ENCODE assay signal across 20 cellular contexts in the genomic region with DNA sequence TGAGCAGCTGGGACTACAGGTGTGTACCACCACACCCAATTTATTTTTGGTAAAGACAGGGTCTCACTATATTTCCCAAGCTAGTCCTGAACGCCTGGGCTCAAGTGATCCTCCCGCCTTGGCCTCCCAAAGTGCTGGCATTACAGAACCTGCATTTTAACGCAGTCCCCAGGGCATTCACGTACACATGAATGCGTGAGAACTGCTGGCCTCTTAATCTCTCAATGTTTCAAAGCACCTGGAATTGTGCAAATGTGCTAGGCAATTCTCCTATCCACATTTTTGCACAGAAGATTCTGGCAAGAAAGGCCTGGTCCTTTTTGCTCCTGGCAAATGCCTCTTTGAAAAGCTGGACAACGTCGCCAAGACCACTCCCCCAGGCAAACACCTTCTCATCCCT. TPM values are rescaled to one million over a fixed set of nuclear protein-coding genes. Genes with fewer than 3 reads are reported as not detected.
DNase-seq lines count a peak whose midpoint lies in the region; ATAC-seq, FAIRE-seq and TF ChIP-seq lines count a peak whose summit lies in the region.
"Had no signal": no experiment of that assay in that cellular context is flagged by ENCODE, and none has a peak within 500 bp of the region (broad histone marks: within the 10 kb centered on the region; RNA-seq: fewer than 3 reads in every experiment).

No MANE protein-coding gene starts in this region.

- WGBS in H1 (ENCODE audit: extremely low coverage in 1 of 2, insufficient coverage in 1 of 2, insufficient read length in 1 of 2, insufficient replicate concordance in 2 of 2, low coverage in 1 of 2, low lambda C conversion rate in 2 of 2, missing lambda C conversion rate in 1 of 2), 2 experiments, result 94% methylated on average over 7 of the region's 7 CpGs; no CpG with 5 or more reads in 1 of the 2 experiments

- 0 out of 2 replicates have a peak overlapping the region, but pooled peaks have one; percentile 71 for H2BK5ac ChIP-seq in H1 (ENCODE audit: low read depth, low read length)

- H4K91ac ChIP-seq in H1 (replicated peaks; ENCODE audit: insufficient read length, low read length), result no peak overlapping the region

- peaks cover 0 to 15% (median 9%) of the 10 kb centered on the region in 4 experiments; a peak in 6 of 7 replicates for H3K4me1 ChIP-seq in H1 (replicated peaks in 1 of 4; ENCODE audit: control insufficient read depth in 3 of 4, insufficient read depth in 4 of 4, low read length in 3 of 4)

- FAIRE-seq in H1 (lab: Jason Lieb, UNC), result no peak
- FAIRE-seq: H54, kidney had no signal

- no peaks in the 10 kb centered on the region for H3K9me3 Mint-ChIP-seq in T-helper 2 cell treated with Interferon-gamma antibody and Interleukin-4, amounts not matched to agents 5 μg/mL and 100 μg/mL, for 36 hours
- H3K9me3 Mint-ChIP-seq in CD14-positive monocyte (no peaks in the 10 kb centered on the region), T-cell (no peaks in the 10 kb centered on the region)
- H3K9me3 Mint-ChIP-seq: naive B cell had no signal

- no peaks in the 10 kb centered on the region for H3K36me3 ChIP-seq in H1 (ENCODE audit: control insufficient read depth in 2 of 4, insufficient read depth in 4 of 4, low read length in 3 of 4)

- H3K27ac Mint-ChIP-seq in T-helper 2 cell treated with Interferon-gamma antibody and Interleukin-4, amounts not matched to agents 5 μg/mL and 100 μg/mL, for 36 hours, result peak overlapping the region; percentile 95
- peak overlapping the region; percentile 91 to 97 (median 94) for H3K27ac Mint-ChIP-seq in CD14-positive monocyte
- peak overlapping the region; percentile 88 to 93 for H3K27ac Mint-ChIP-seq in T-cell

- no peak overlapping the region for H3K27ac ChIP-seq in H1 (ENCODE audit: low read depth, low read length)

- peak overlapping the region; percentile 65; the same call in 1 of the 2 replicates for H2BK15ac ChIP-seq in H1 (ENCODE audit: low read length)

- 0 out of 2 replicates have a peak overlapping the region, but pooled peaks have one; percentile 68 for H2BK12ac ChIP-seq in H1 (ENCODE audit: low read depth, low read length)

- H2AK5ac ChIP-seq in H1 (ENCODE audit: low read depth, low read length), result peak overlapping the region; percentile 41; the same call in 1 of the 2 replicates

- no peak overlapping the region for H4K5ac ChIP-seq in H1 (ENCODE audit: insufficient read length, low read depth, low read length)

- H3K14ac ChIP-seq in H1 (ENCODE audit: insufficient read length), result no peak overlapping the region

- no peak for DNase-seq in T-helper 2 cell treated with Interferon-gamma antibody and Interleukin-4, amounts not matched to agents 5 μg/mL and 100 μg/mL, for 36 hours (ENCODE audit: low spot score)
- DNase-seq in T-helper 2 cell (no peak), CD14-positive monocyte (ENCODE audit: low spot score) (no peak), T-cell (no peak), H1 (ENCODE audit: low read depth in 1 of 2, low spot score in 2 of 2) (no peak), foreskin melanocyte (no peak), GM03348 (ENCODE audit: low spot score) (no peak), NCI-H2107 treated with DMSO at 0.1 percent for 48 hours (lab: John Stamatoyannopoulos, UW; ENCODE audit: unreplicated experiment) (no peak)
- DNase-seq: activated CD4-positive, CD25-positive, alpha-beta regulatory T cell treated with anti-CD3 and anti-CD28 coated beads, Interleukin-2, amount 50 U/mL, for 72 hours; dermis blood vessel endothelial cell; DMS 273 treated with DMSO at 0.1 percent for 48 hours; kidney; naive B cell; NCI-H146; NCI-H226; NCI-H82; stimulated activated CD4-positive, alpha-beta T cell treated with anti-CD3 and anti-CD28 coated beads, Interleukin-4, amount 100 ng/mL, for 1 hour had no signal

- no peaks in the 10 kb centered on the region for H4K20me1 ChIP-seq in H1 (replicated peaks in 1 of 2; ENCODE audit: control insufficient read depth in 1 of 2, insufficient read depth in 2 of 2, low read length in 2 of 2)

- no peak overlapping the region for H3K4me3 ChIP-seq in H1 (ENCODE audit: extremely low read depth in 1 of 4, insufficient read depth in 2 of 4, low read depth in 3 of 4, low read length in 4 of 4)
- H3K4me3 ChIP-seq: skin epidermis had no signal

- no peaks in the 10 kb centered on the region for H3K79me2 ChIP-seq in H1 (ENCODE audit: control insufficient read depth in 1 of 2, insufficient read depth in 2 of 2, low read length in 2 of 2)

- no peaks in the 10 kb centered on the region for H3K9me3 ChIP-seq in H1 (ENCODE audit: insufficient read depth in 2 of 2, low read depth in 1 of 2, low read length in 1 of 2)

- POLR2A ChIA-PET in T-cell (lab: Charles Lee) (no interaction called here), H1 (lab: Charles Lee; ENCODE audit: partially characterized antibody) (no interaction called here)

- TF ChIP-seq CTCF in CD14-positive monocyte (IDR thresholded peaks at IDR 0.05), result no peak
- no peak for TF ChIP-seq CTCF in H1 (IDR thresholded peaks at IDR 0.05; ENCODE audit: control extremely low read depth in 1 of 3, insufficient read depth in 1 of 3, low read depth in 1 of 3, low read length in 3 of 3)

- peak overlapping the region; percentile 66 for H3K4me3 Mint-ChIP-seq in T-helper 2 cell treated with Interferon-gamma antibody and Interleukin-4, amounts not matched to agents 5 μg/mL and 100 μg/mL, for 36 hours
- H3K4me3 Mint-ChIP-seq in CD14-positive monocyte (peak overlapping the region in 1 of 2 donors; percentile 86), T-cell (peak overlapping the region in 2 of 3 donors; percentile 68 to 81)

- H3K18ac ChIP-seq in H1 (ENCODE audit: extremely low read depth, low read length), result peak overlapping the region; percentile 1; the same call in 1 of the 2 replicates

- TF ChIP-seq EP300 in H1 (IDR thresholded peaks at IDR 0.05; ENCODE audit: borderline replicate concordance in 1 of 2, low read depth in 2 of 2, low read length in 2 of 2), result no peak

- H3K27me3 ChIP-seq in H1 (replicated peaks in 1 of 4; ENCODE audit: control insufficient read depth in 3 of 4, extremely low read depth in 1 of 4, insufficient read depth in 3 of 4, low read length in 3 of 4), result no peaks in the 10 kb centered on the region

- no peak overlapping the region for H2BK20ac ChIP-seq in H1 (ENCODE audit: low read length)

- no peaks in the 10 kb centered on the region for H3K79me1 ChIP-seq in H1 (ENCODE audit: low read depth, low read length)

- peaks cover 40% of the 10 kb centered on the region for H3K4me1 Mint-ChIP-seq in T-helper 2 cell treated with Interferon-gamma antibody and Interleukin-4, amounts not matched to agents 5 μg/mL and 100 μg/mL, for 36 hours (ENCODE audit: low read depth)
- peaks cover 95% of the 10 kb centered on the region for H3K4me1 Mint-ChIP-seq in CD14-positive monocyte
- peaks cover 39 to 46% (median 43%) of the 10 kb centered on the region in 3 donors for H3K4me1 Mint-ChIP-seq in T-cell

- H3K23me2 ChIP-seq in H1 (ENCODE audit: low read depth, low read length), result no peaks in the 10 kb centered on the region; the same call in 1 of the 2 replicates

- no peak overlapping the region for H4K8ac ChIP-seq in H1 (ENCODE audit: extremely low read depth, insufficient read depth, low read length)

- peaks cover 4% of the 10 kb centered on the region for H3K36me3 Mint-ChIP-seq in T-helper 2 cell treated with Interferon-gamma antibody and Interleukin-4, amounts not matched to agents 5 μg/mL and 100 μg/mL, for 36 hours (ENCODE audit: low read depth)
- H3K36me3 Mint-ChIP-seq in CD14-positive monocyte (peaks cover 1 to 17% of the 10 kb centered on the region in 2 donors), T-cell (no peaks in the 10 kb centered on the region)
- H3K36me3 Mint-ChIP-seq: naive B cell had no signal

- no peak for TF ChIP-seq POLR2A in H1 (IDR thresholded peaks at IDR 0.05; ENCODE audit: control extremely low read depth in 1 of 2, low read depth in 2 of 2, low read length in 2 of 2)

- H3K4ac ChIP-seq in H1 (replicated peaks; ENCODE audit: insufficient read length, low read depth, low read length), result no peak overlapping the region

- H3K56ac ChIP-seq in H1 (replicated peaks; ENCODE audit: insufficient read length, low read depth, low read length), result no peak overlapping the region

- no peak overlapping the region; a peak in 1 of 7 replicates for H3K9ac ChIP-seq in H1 (replicated peaks in 1 of 4; ENCODE audit: extremely low read depth in 1 of 4, low read depth in 3 of 4, low read length in 3 of 4)

- no peak overlapping the region for H3K4me2 ChIP-seq in H1 (ENCODE audit: insufficient read depth in 1 of 2, low read depth in 2 of 2, low read length in 2 of 2)

- no peak overlapping the region for H2BK120ac ChIP-seq in H1 (replicated peaks; ENCODE audit: low read depth, low read length)

- ATAC-seq in T-cell (replicated peaks in 1 of 4), result no peak

- no peak overlapping the region for H3K23ac ChIP-seq in H1 (ENCODE audit: insufficient read length)

- no peaks in the 10 kb centered on the region for H3K27me3 Mint-ChIP-seq in T-helper 2 cell treated with Interferon-gamma antibody and Interleukin-4, amounts not matched to agents 5 μg/mL and 100 μg/mL, for 36 hours (ENCODE audit: low read depth)
- peaks cover 0 to 2% (median 2%) of the 10 kb centered on the region in 3 donors for H3K27me3 Mint-ChIP-seq in CD14-positive monocyte (ENCODE audit: low read depth in 3 of 3)
- H3K27me3 Mint-ChIP-seq in T-cell, result no peaks in the 10 kb centered on the region
- H3K27me3 Mint-ChIP-seq: B cell had no signal

- intact Hi-C loops in CD14-positive monocyte (cut with micrococcal nuclease), result no loop called here

- CTCF ChIA-PET in T-cell (lab: Charles Lee), result no interaction called here
- CTCF ChIA-PET in H1 (lab: Charles Lee; ENCODE audit: partially characterized antibody), result interaction anchor here (0.6 to 2.8 kb wide), 8 partner anchors 9 to 495 kb away, joined by 3 to 18 read pairs (median 4); no protein-coding TSS in a partner anchor

- no peak for TF ChIP-seq RAD21 in H1 (IDR thresholded peaks at IDR 0.05 in 1 of 2, conservative IDR thresholded peaks at IDR 0.05 in 1 of 2; ENCODE audit: low read depth in 2 of 2, low read length in 2 of 2)

- no peak overlapping the region for H2AFZ ChIP-seq in H1 (ENCODE audit: low read length)

TF ChIP-seq in H1, 55 proteins besides CTCF, POLR2A, EP300 and RAD21 (continues in another document):
- no peak for TF ChIP-seq KDM1A (IDR thresholded peaks at IDR 0.05; ENCODE audit: borderline replicate concordance, low read length)

RNA-seq across cellular contexts. Expression of gene TESC, which starts 35.2 kb away (rescaled TPM):
- polyA plus RNA-seq in CD14-positive monocyte (100 to 1,000 TPM; 105 to 138 TPM), H1 (2011; rRNA removed) (17.7 and 20.1 TPM in 2 replicates)
- 1 to 10 TPM; 2.8 to 6.4 (median 4.9) TPM for total RNA-seq in T-cell
- total RNA-seq in H1 (2021; fragmentation: NEBNext Ultra II Directional; extraction: Animal tissue kit (Norgen Biotek cat#: 25700)), result 9.8 and 12.0 TPM in 2 replicates
- polyA plus RNA-seq in H1 (2011; cell fraction: cytosol; rRNA removed), result 18.1 TPM
- 16.5 TPM for polyA plus RNA-seq in H1 (2011; cell fraction: nucleus; rRNA removed)
- polyA plus RNA-seq in H1 (2012, experiment 1 of 2), result 8.0 to 18.0 TPM (median 13.8 TPM) in 4 replicates
- polyA plus RNA-seq in H1 (2012, experiment 2 of 2), result 11.0 TPM
- 7.5 TPM for polyA plus RNA-seq in H1 (2013, experiment 1 of 2)
- polyA plus RNA-seq in H1 (2013, experiment 2 of 2), result 8.1 TPM
- 5.4 and 5.5 TPM in 2 replicates for polyA minus RNA-seq in H1 (2011; rRNA and poly(A)+ RNA removed)
- 1.8 TPM for polyA minus RNA-seq in H1 (2011; cell fraction: cytosol; rRNA and poly(A)+ RNA removed)
- polyA minus RNA-seq in H1 (2011; cell fraction: nucleus; rRNA and poly(A)+ RNA removed), result 7.9 TPM
